1 cellular context compared by ENCODE assay signal in genomic region chr1:23529146-23530088, GRCh38.
TF ChIP-seq lines count a peak whose summit lies in the region.

No MANE protein-coding gene starts in this region.

TF ChIP-seq in H1, 55 proteins besides CTCF, POLR2A, EP300 and RAD21:
- TF ChIP-seq CEBPB (IDR thresholded peaks at IDR 0.05; ENCODE audit: low read depth, low read length): no peak
